In genomic region chr16:3321802-3322201, GRCh38 we compare ENCODE assay signal across 1 cellular context.
TF ChIP-seq lines count a peak whose summit lies in the region.

No MANE protein-coding gene starts in this region.

TF ChIP-seq in HepG2, 621 proteins besides CTCF, POLR2A, EP300 and RAD21:
- TF ChIP-seq, protein P1, sequence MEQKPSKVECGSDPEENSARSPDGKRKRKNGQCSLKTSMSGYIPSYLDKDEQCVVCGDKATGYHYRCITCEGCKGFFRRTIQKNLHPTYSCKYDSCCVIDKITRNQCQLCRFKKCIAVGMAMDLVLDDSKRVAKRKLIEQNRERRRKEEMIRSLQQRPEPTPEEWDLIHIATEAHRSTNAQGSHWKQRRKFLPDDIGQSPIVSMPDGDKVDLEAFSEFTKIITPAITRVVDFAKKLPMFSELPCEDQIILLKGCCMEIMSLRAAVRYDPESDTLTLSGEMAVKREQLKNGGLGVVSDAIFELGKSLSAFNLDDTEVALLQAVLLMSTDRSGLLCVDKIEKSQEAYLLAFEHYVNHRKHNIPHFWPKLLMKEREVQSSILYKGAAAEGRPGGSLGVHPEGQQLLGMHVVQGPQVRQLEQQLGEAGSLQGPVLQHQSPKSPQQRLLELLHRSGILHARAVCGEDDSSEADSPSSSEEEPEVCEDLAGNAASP (CRISPR knock-in tag; IDR thresholded peaks at IDR 0.05; ENCODE audit: borderline replicate concordance), result no peak
- TF ChIP-seq NFE2L2 (IDR thresholded peaks at IDR 0.05; ENCODE audit: low read length), result peak; percentile 88
- TF ChIP-seq ZNF44 (CRISPR knock-in tag; IDR thresholded peaks at IDR 0.05), result no peak
- no peak for TF ChIP-seq MXD4 (CRISPR knock-in tag; IDR thresholded peaks at IDR 0.05)
- no peak for TF ChIP-seq NAIF1 (CRISPR knock-in tag; IDR thresholded peaks at IDR 0.05; ENCODE audit: borderline replicate concordance)
- TF ChIP-seq ATF5 (CRISPR knock-in tag; IDR thresholded peaks at IDR 0.05; ENCODE audit: low read depth), result no peak
- peak; percentile 31 to 32; a peak in 1 of 4 replicates for TF ChIP-seq MAFK (conservative IDR thresholded peaks at IDR 0.05 in 1 of 2, IDR thresholded peaks at IDR 0.05 in 1 of 2; ENCODE audit: low read length in 2 of 2)
- no peak for TF ChIP-seq PATZ1 (CRISPR knock-in tag; IDR thresholded peaks at IDR 0.05)
- TF ChIP-seq TOPORS (CRISPR knock-in tag; IDR thresholded peaks at IDR 0.05), result no peak
- no peak for TF ChIP-seq ZNF350 (CRISPR knock-in tag; IDR thresholded peaks at IDR 0.05; ENCODE audit: borderline replicate concordance, low read depth)
- TF ChIP-seq, protein P2, sequence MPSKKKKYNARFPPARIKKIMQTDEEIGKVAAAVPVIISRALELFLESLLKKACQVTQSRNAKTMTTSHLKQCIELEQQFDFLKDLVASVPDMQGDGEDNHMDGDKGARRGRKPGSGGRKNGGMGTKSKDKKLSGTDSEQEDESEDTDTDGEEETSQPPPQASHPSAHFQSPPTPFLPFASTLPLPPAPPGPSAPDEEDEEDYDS (CRISPR knock-in tag; IDR thresholded peaks at IDR 0.05), result no peak
- no peak for TF ChIP-seq KAT2B (IDR thresholded peaks at IDR 0.05; ENCODE audit: borderline replicate concordance, low read depth, low read length)
- TF ChIP-seq MZF1 (CRISPR knock-in tag; IDR thresholded peaks at IDR 0.05; ENCODE audit: borderline replicate concordance), result no peak
- TF ChIP-seq ZFYVE20 (CRISPR knock-in tag; IDR thresholded peaks at IDR 0.05; ENCODE audit: borderline replicate concordance, low read depth), result no peak
- TF ChIP-seq ZFP36 (IDR thresholded peaks at IDR 0.05; ENCODE audit: borderline replicate concordance, low read depth, low read length, partially characterized antibody), result no peak
- TF ChIP-seq ZNF33B (CRISPR knock-in tag; IDR thresholded peaks at IDR 0.05), result no peak
